ENCODE assay signal across 1 cellular context in genomic region chr9:22052376-22052945, GRCh38.
A peak's percentile ranks its signal among the peaks of the same experiment; 100 is the strongest.
TF ChIP-seq lines count a peak whose summit lies in the region.

No MANE protein-coding gene starts in this region.

TF ChIP-seq in HEK293, 187 proteins besides CTCF, POLR2A, EP300 and RAD21 (continued from another document):
- TF ChIP-seq ZXDB (tag by site-specific recombination; IDR thresholded peaks at IDR 0.05) (peak; percentile 51; the same call in 1 of the 2 replicates), FEZF1 (tag by site-specific recombination; IDR thresholded peaks at IDR 0.05) (peak; percentile 87), ZNF362 (tag by site-specific recombination; IDR thresholded peaks at IDR 0.05) (no peak), ZNF366 (tag by site-specific recombination; conservative IDR thresholded peaks at IDR 0.05) (0 out of 2 replicates have a peak, but pooled peaks have one; percentile 38), KLF16 (tag by site-specific recombination; IDR thresholded peaks at IDR 0.05) (no peak), PRDM10 (tag by site-specific recombination; IDR thresholded peaks at IDR 0.05) (peak; percentile 45), ZBTB20 (tag by site-specific recombination; IDR thresholded peaks at IDR 0.05) (0 out of 2 replicates have a peak, but pooled peaks have one; percentile 31), ZNF645 (tag by site-specific recombination; IDR thresholded peaks at IDR 0.05) (no peak), WT1 (tag by site-specific recombination; IDR thresholded peaks at IDR 0.05) (0 out of 2 replicates have a peak, but pooled peaks have one; percentile 28), MZF1 (tag by site-specific recombination; IDR thresholded peaks at IDR 0.05; ENCODE audit: borderline replicate concordance) (peak; percentile 25; the same call in 1 of the 2 replicates), ZNF692 (tag by site-specific recombination; IDR thresholded peaks at IDR 0.05) (peak; percentile 43; the same call in 1 of the 2 replicates), IKZF3 (tag by site-specific recombination; IDR thresholded peaks at IDR 0.05) (0 out of 2 replicates have a peak, but pooled peaks have one; percentile 24), OSR2 (tag by site-specific recombination; IDR thresholded peaks at IDR 0.05) (peak; percentile 65), ZNF777 (tag by site-specific recombination; IDR thresholded peaks at IDR 0.05; ENCODE audit: borderline replicate concordance) (no peak), INSM2 (tag by site-specific recombination; IDR thresholded peaks at IDR 0.05) (peak; percentile 58; the same call in 1 of the 2 replicates), ZNF132 (tag by site-specific recombination; IDR thresholded peaks at IDR 0.05; ENCODE audit: borderline replicate concordance) (no peak), MEIS1 (CRISPR knock-in tag; IDR thresholded peaks at IDR 0.05; ENCODE audit: borderline replicate concordance) (0 out of 2 replicates have a peak, but pooled peaks have one; percentile 21), ZFHX2 (tag by site-specific recombination; conservative IDR thresholded peaks at IDR 0.05) (peak; percentile 72), ZNF561 (tag by site-specific recombination; IDR thresholded peaks at IDR 0.05; ENCODE audit: borderline replicate concordance) (no peak), ZSCAN16 (tag by site-specific recombination; IDR thresholded peaks at IDR 0.05) (no peak), ZBTB48 (tag by site-specific recombination; IDR thresholded peaks at IDR 0.05) (no peak), GLI4 (tag by site-specific recombination; IDR thresholded peaks at IDR 0.05) (no peak), ZNF2 (tag by site-specific recombination; IDR thresholded peaks at IDR 0.05) (no peak), ZBTB17 (tag by site-specific recombination; IDR thresholded peaks at IDR 0.05) (peak; percentile 55), HOXA7 (CRISPR knock-in tag; IDR thresholded peaks at IDR 0.05; ENCODE audit: borderline replicate concordance) (no peak), ZBTB44 (tag by site-specific recombination; IDR thresholded peaks at IDR 0.05) (no peak), ZNF580 (tag by site-specific recombination; IDR thresholded peaks at IDR 0.05) (no peak), PATZ1 (tag by site-specific recombination; IDR thresholded peaks at IDR 0.05) (no peak), ZNF629 (tag by site-specific recombination; IDR thresholded peaks at IDR 0.05) (peak; percentile 55), ZNF660 (tag by site-specific recombination; IDR thresholded peaks at IDR 0.05) (peak; percentile 90), ZNF335 (tag by site-specific recombination; conservative IDR thresholded peaks at IDR 0.05) (0 out of 2 replicates have a peak, but pooled peaks have one; percentile 22), ZNF239 (tag by site-specific recombination; IDR thresholded peaks at IDR 0.05) (no peak), SP7 (tag by site-specific recombination; IDR thresholded peaks at IDR 0.05) (peak; percentile 79), GLI2 (tag by site-specific recombination; IDR thresholded peaks at IDR 0.05; ENCODE audit: borderline replicate concordance, low read depth) (no peak), ZNF23 (tag by site-specific recombination; IDR thresholded peaks at IDR 0.05; ENCODE audit: borderline replicate concordance) (no peak), GLIS1 (tag by site-specific recombination; IDR thresholded peaks at IDR 0.05) (peak; percentile 75)
- TF ChIP-seq, protein P1, sequence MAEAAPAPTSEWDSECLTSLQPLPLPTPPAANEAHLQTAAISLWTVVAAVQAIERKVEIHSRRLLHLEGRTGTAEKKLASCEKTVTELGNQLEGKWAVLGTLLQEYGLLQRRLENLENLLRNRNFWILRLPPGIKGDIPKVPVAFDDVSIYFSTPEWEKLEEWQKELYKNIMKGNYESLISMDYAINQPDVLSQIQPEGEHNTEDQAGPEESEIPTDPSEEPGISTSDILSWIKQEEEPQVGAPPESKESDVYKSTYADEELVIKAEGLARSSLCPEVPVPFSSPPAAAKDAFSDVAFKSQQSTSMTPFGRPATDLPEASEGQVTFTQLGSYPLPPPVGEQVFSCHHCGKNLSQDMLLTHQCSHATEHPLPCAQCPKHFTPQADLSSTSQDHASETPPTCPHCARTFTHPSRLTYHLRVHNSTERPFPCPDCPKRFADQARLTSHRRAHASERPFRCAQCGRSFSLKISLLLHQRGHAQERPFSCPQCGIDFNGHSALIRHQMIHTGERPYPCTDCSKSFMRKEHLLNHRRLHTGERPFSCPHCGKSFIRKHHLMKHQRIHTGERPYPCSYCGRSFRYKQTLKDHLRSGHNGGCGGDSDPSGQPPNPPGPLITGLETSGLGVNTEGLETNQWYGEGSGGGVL (tag by site-specific recombination; IDR thresholded peaks at IDR 0.05): peak; percentile 84
- TF ChIP-seq, protein P2, sequence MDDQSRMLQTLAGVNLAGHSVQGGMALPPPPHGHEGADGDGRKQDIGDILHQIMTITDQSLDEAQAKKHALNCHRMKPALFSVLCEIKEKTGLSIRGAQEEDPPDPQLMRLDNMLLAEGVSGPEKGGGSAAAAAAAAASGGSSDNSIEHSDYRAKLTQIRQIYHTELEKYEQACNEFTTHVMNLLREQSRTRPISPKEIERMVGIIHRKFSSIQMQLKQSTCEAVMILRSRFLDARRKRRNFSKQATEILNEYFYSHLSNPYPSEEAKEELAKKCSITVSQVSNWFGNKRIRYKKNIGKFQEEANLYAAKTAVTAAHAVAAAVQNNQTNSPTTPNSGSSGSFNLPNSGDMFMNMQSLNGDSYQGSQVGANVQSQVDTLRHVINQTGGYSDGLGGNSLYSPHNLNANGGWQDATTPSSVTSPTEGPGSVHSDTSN (CRISPR knock-in tag; IDR thresholded peaks at IDR 0.05): no peak
- TF ChIP-seq, protein P3, sequence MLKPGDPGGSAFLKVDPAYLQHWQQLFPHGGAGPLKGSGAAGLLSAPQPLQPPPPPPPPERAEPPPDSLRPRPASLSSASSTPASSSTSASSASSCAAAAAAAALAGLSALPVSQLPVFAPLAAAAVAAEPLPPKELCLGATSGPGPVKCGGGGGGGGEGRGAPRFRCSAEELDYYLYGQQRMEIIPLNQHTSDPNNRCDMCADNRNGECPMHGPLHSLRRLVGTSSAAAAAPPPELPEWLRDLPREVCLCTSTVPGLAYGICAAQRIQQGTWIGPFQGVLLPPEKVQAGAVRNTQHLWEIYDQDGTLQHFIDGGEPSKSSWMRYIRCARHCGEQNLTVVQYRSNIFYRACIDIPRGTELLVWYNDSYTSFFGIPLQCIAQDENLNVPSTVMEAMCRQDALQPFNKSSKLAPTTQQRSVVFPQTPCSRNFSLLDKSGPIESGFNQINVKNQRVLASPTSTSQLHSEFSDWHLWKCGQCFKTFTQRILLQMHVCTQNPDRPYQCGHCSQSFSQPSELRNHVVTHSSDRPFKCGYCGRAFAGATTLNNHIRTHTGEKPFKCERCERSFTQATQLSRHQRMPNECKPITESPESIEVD (tag by site-specific recombination; IDR thresholded peaks at IDR 0.05): peak; percentile 60
